ENCODE assay signal across 11 cellular contexts in the genomic region with DNA sequence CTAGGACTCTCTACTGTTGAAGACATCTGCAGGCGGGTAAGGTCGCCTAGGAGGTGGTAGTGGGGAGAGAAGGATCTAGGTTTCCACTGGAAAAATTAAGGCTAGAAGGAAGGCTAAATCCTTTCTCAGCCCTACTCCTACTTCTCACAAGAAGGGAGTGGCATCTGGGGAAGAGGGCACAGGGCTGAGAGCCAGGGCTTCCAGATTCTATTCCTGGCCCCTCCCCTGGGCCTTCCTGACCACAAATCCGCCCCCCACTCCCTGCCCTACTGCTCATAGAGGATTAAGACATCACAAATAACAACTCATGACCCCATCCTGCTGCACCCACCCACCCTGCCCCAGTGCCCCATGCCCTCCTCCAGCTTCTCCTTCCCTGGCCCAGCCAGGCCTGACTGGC. TPM values are rescaled to one million over a fixed set of nuclear protein-coding genes. Genes with fewer than 3 reads are reported as not detected.
DNase-seq lines count a peak whose midpoint lies in the region; ATAC-seq, FAIRE-seq and TF ChIP-seq lines count a peak whose summit lies in the region.
"Had no signal": no experiment of that assay in that cellular context is flagged by ENCODE, and none has a peak within 500 bp of the region (broad histone marks: within the 10 kb centered on the region; RNA-seq: fewer than 3 reads in every experiment).

No MANE protein-coding gene starts in this region.

- no peak for FAIRE-seq in GM12891 (lab: Jason Lieb, UNC)

- H3K79me1 ChIP-seq in trophoblast cell (ENCODE audit: low read length): peaks cover 32% of the 10 kb centered on the region

- TF ChIP-seq CTCF in BJ (IDR thresholded peaks at IDR 0.05; ENCODE audit: insufficient read depth, low read depth, low read length): no peak
- no peak for TF ChIP-seq CTCF in PC-3 (conservative IDR thresholded peaks at IDR 0.05; ENCODE audit: low read depth, low read length)

- DNase-seq in BJ (ENCODE audit: low read depth) (no peak), PC-3 (peak; percentile 100), fibroblast of gingiva (ENCODE audit: low read depth) (peak; percentile 88), trophoblast cell (no peak), NCI-H345 (lab: John Stamatoyannopoulos, UW) (no peak), DMS 273 treated with DMSO at 0.1 percent for 48 hours (lab: John Stamatoyannopoulos, UW) (no peak), GM12891 (ENCODE audit: insufficient read length, low spot score) (no peak)
- DNase-seq: activated naive CD4-positive, alpha-beta T cell treated with anti-CD3 and anti-CD28 coated beads for 36 hours; immature natural killer cell; NCI-H146 had no signal

- H4K20me1 ChIP-seq in PC-3 (ENCODE audit: low read length): no peaks in the 10 kb centered on the region

- H3K9me3 ChIP-seq in PC-3 (ENCODE audit: low read length) (no peaks in the 10 kb centered on the region), trophoblast cell (ENCODE audit: insufficient read depth, low read depth, low read length) (no peaks in the 10 kb centered on the region)

- H2AFZ ChIP-seq in PC-3 (ENCODE audit: low read length) (no peak overlapping the region), trophoblast cell (ENCODE audit: insufficient read depth, low read length, poor library complexity) (no peak overlapping the region)

- H3K27ac ChIP-seq in PC-3 (ENCODE audit: low read length) (peak overlapping the region; percentile 84), trophoblast cell (ENCODE audit: low read depth, low read length) (no peak overlapping the region)

- H3K36me3 ChIP-seq in BJ (ENCODE audit: control insufficient read depth, insufficient read depth, low read length): peaks cover 14% of the 10 kb centered on the region
- H3K36me3 ChIP-seq in PC-3 (ENCODE audit: low read depth, low read length): peaks cover 17% of the 10 kb centered on the region
- peaks cover 17 to 21% of the 10 kb centered on the region in 2 experiments for H3K36me3 ChIP-seq in trophoblast cell (ENCODE audit: control insufficient read depth in 1 of 2, insufficient read depth in 2 of 2, low read length in 2 of 2)

- no peak overlapping the region for H3K18ac ChIP-seq in trophoblast cell (ENCODE audit: low read length)

- peak overlapping the region; percentile 37 for H3K14ac ChIP-seq in trophoblast cell (ENCODE audit: low read length)

- no peaks in the 10 kb centered on the region for H3K9me2 ChIP-seq in PC-3 (replicated peaks; ENCODE audit: low read length)

- H2BK120ac ChIP-seq in trophoblast cell (ENCODE audit: insufficient read depth, low read length, poor library complexity): no peak overlapping the region

- no peak overlapping the region for H2BK12ac ChIP-seq in trophoblast cell (ENCODE audit: low read length)

- H3K4me2 ChIP-seq in PC-3 (ENCODE audit: low read length) (peak overlapping the region; percentile 85), trophoblast cell (ENCODE audit: low read length) (peak overlapping the region; percentile 46)

- H3K27me3 ChIP-seq in BJ (ENCODE audit: control insufficient read depth, insufficient read depth, low read length) (no peaks in the 10 kb centered on the region), PC-3 (ENCODE audit: low read length) (no peaks in the 10 kb centered on the region), trophoblast cell (ENCODE audit: insufficient read depth, low read length) (no peaks in the 10 kb centered on the region)

- H3K9ac ChIP-seq in PC-3 (ENCODE audit: low read length): peak overlapping the region; percentile 78
- H3K9ac ChIP-seq in trophoblast cell (ENCODE audit: low read length): no peak overlapping the region

- H4K91ac ChIP-seq in trophoblast cell (ENCODE audit: low read depth, low read length): no peak overlapping the region

- CTCF ChIA-PET in BJ (lab: Yijun Ruan, JAX): interaction anchor here (1.6 to 9.1 kb wide), 4 partner anchors 15 to 45 kb away, joined by 6 to 73 read pairs (median 40); no protein-coding TSS in a partner anchor
- CTCF ChIA-PET in PC-3 (lab: Charles Lee): interaction anchor here (0.6 to 1.6 kb wide), 5 partner anchors 9 to 46 kb away, joined by 3 to 11 read pairs (median 3); no protein-coding TSS in a partner anchor

- ATAC-seq in PC-3: peak; percentile 35
- no peak for ATAC-seq in HG02571 (IDR thresholded peaks at IDR 0.05; ENCODE audit: unreplicated experiment)

- WGBS in trophoblast cell (ENCODE audit: extremely low coverage, insufficient coverage, insufficient read length): no CpG with 5 or more reads among the region's 3 CpGs

- TF ChIP-seq POLR2A in GM12891 (IDR thresholded peaks at IDR 0.05; ENCODE audit: low read depth, low read length): no peak

- H3F3A ChIP-seq in PC-3 (ENCODE audit: low read length, unreplicated experiment): peaks cover 2% of the 10 kb centered on the region

- no peak overlapping the region for H2AK5ac ChIP-seq in trophoblast cell (ENCODE audit: low read length)

- H3K23ac ChIP-seq in trophoblast cell (ENCODE audit: low read length): no peak overlapping the region

- H4K12ac ChIP-seq in trophoblast cell (ENCODE audit: low read depth, low read length): no peak overlapping the region

- no TSS peak for BruUV-seq in PC-3 (replicated peaks; lab: Mats Ljungman, UMichigan)

- H4K8ac ChIP-seq in trophoblast cell (ENCODE audit: low read depth, low read length): no peak overlapping the region

- H3K4ac ChIP-seq in trophoblast cell (ENCODE audit: low read depth, low read length): peak overlapping the region; percentile 69

- H3K4me1 ChIP-seq in PC-3 (ENCODE audit: insufficient read depth, low read length) (peaks cover 60% of the 10 kb centered on the region), trophoblast cell (ENCODE audit: control insufficient read depth in 1 of 2, insufficient read depth in 2 of 2, low read length in 2 of 2) (peaks cover 20 to 26% of the 10 kb centered on the region in 2 experiments)

- intact Hi-C loops in PC-3 (cut with micrococcal nuclease): no loop called here

- no peak overlapping the region for H2BK5ac ChIP-seq in trophoblast cell (ENCODE audit: low read depth, low read length, poor library complexity)

- H3K4me3 ChIP-seq in BJ (ENCODE audit: low read depth, low read length) (peak overlapping the region; percentile 67), PC-3 (ENCODE audit: low read length) (peak overlapping the region; percentile 70), trophoblast cell (ENCODE audit: low read depth, low read length) (peak overlapping the region; percentile 19)

- H3K79me2 ChIP-seq in PC-3 (ENCODE audit: low read length): peaks cover 52% of the 10 kb centered on the region
- H3K79me2 ChIP-seq in trophoblast cell (ENCODE audit: control insufficient read depth, insufficient read depth, low read length, poor library complexity): peaks cover 24% of the 10 kb centered on the region

- POLR2A ChIA-PET in BJ (lab: Charles Lee): interaction anchor here (1.0 kb wide), 1 partner anchor 28 kb away, joined by 3 read pairs; no protein-coding TSS in a partner anchor
- POLR2A ChIA-PET in PC-3 (lab: Charles Lee; ENCODE audit: unreplicated experiment): interaction anchor here (0.9 to 1.2 kb wide), 2 partner anchors 14 to 31 kb away, joined by 3 to 6 read pairs; no protein-coding TSS in a partner anchor

TF ChIP-seq in GM12891, 5 proteins besides CTCF, POLR2A, EP300 and RAD21:
- no peak for TF ChIP-seq PAX5 (IDR thresholded peaks at IDR 0.05; ENCODE audit: insufficient read depth, low read length, severe bottlenecking)
- no peak for TF ChIP-seq TAF1 (IDR thresholded peaks at IDR 0.05; ENCODE audit: low read depth, low read length)
- TF ChIP-seq SPI1 (IDR thresholded peaks at IDR 0.05; ENCODE audit: low read depth, low read length): no peak
- no peak for TF ChIP-seq POU2F2 (IDR thresholded peaks at IDR 0.05; ENCODE audit: low read depth, low read length)
- no peak for TF ChIP-seq POLR2AphosphoS5 (IDR thresholded peaks at IDR 0.05; ENCODE audit: low read depth, low read length)
TF ChIP-seq in GM12891: peak in this region for 0.

RNA-seq across cellular contexts. Expression of gene PHLDA3, which starts 2.5 kb away (rescaled TPM):
- polyA plus RNA-seq in BJ (2011; rRNA removed): 87.3 and 130 TPM in 2 replicates
- polyA minus RNA-seq in BJ (2011; rRNA and poly(A)+ RNA removed): 30.1 and 35.4 TPM in 2 replicates
- 216 and 349 TPM in 2 replicates for total RNA-seq in PC-3 (2014; rRNA removed)
- 49.4 and 51.1 TPM in 2 replicates for polyA plus RNA-seq in trophoblast cell (2013)
- 19.4 TPM for polyA plus RNA-seq in GM12891 (2012; ENCODE audit: low read depth, missing spikeins)

RNA-seq across cellular contexts. Expression of gene CSRP1, which starts 40.4 kb away (rescaled TPM):
- 720 and 957 TPM in 2 replicates for polyA plus RNA-seq in BJ (2011; rRNA removed)
- 475 and 544 TPM in 2 replicates for polyA minus RNA-seq in BJ (2011; rRNA and poly(A)+ RNA removed)
- 147 and 189 TPM in 2 replicates for total RNA-seq in PC-3 (2014; rRNA removed)
- polyA plus RNA-seq in trophoblast cell (2013): 326 and 348 TPM in 2 replicates
- polyA plus RNA-seq in GM12891 (2012; ENCODE audit: low read depth, missing spikeins): 21.0 TPM

RNA-seq across cellular contexts. Expression of gene TNNI1, which starts 45.0 kb away (rescaled TPM):
- polyA plus RNA-seq in BJ (2011; rRNA removed): 0.17 TPM in 1 of 2 replicates, not detected in the other
- polyA minus RNA-seq in BJ (2011; rRNA and poly(A)+ RNA removed): not detected in 2 replicates
- not detected in 2 replicates for total RNA-seq in PC-3 (2014; rRNA removed)
- 0.75 and 0.90 TPM in 2 replicates for polyA plus RNA-seq in trophoblast cell (2013)
- polyA plus RNA-seq in GM12891 (2012; ENCODE audit: low read depth, missing spikeins): 0.50 TPM
- total RNA-seq: activated naive CD4-positive, alpha-beta T cell treated with anti-CD3 and anti-CD28 coated beads for 36 hours had no signal
- polyA plus RNA-seq: immature natural killer cell had no signal

Comparison
In these comparisons a context has a peak if more than half of its experiments do, and no peak if none do; other contexts are left out.
1. DNase-seq: peak in PC-3 (single experiment) and fibroblast of gingiva (single experiment); none in BJ (single experiment), trophoblast cell (0 of 2), NCI-H345 (single experiment), DMS 273 treated with DMSO at 0.1 percent for 48 hours (single experiment) and GM12891 (single experiment).
2. H3K4me3 ChIP-seq: peak in every context shown above with its lines; median percentile 70 in PC-3; 67 in BJ; 19 in trophoblast cell.